In the genomic region with DNA sequence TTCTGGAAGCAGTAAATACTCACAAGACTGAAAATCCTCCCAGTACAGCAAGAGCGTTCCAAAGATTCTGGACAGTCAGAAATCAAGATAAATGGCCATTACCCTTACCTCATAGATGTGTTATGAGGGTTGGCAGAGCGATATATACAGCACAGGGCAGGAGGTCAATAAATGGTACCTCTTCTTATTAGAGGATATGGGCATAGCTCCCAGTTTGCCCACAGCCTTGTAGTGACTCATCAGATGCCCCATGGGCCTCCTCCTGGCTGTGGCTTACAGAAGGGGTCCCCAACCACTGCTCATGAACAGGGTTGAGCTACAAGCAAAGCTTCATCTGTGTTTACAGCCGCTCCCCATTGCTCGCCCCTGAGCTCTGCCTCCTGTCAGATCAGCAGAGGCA, we compare ENCODE assay signal across 1 cellular context.
A peak's percentile ranks its signal among the peaks of the same experiment; 100 is the strongest.
TF ChIP-seq lines count a peak whose summit lies in the region.

No MANE protein-coding gene starts in this region.

TF ChIP-seq in IMR-90, 13 proteins besides CTCF, POLR2A, EP300 and RAD21:
- TF ChIP-seq BHLHE40 (IDR thresholded peaks at IDR 0.05; ENCODE audit: low read depth, low read length), result no peak
- TF ChIP-seq NFE2L2 (IDR thresholded peaks at IDR 0.05; ENCODE audit: low read depth, low read length), result no peak
- TF ChIP-seq, protein P1, sequence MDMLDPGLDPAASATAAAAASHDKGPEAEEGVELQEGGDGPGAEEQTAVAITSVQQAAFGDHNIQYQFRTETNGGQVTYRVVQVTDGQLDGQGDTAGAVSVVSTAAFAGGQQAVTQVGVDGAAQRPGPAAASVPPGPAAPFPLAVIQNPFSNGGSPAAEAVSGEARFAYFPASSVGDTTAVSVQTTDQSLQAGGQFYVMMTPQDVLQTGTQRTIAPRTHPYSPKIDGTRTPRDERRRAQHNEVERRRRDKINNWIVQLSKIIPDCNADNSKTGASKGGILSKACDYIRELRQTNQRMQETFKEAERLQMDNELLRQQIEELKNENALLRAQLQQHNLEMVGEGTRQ (IDR thresholded peaks at IDR 0.05; ENCODE audit: low read depth, low read length), result no peak
- TF ChIP-seq RCOR1 (IDR thresholded peaks at IDR 0.05; ENCODE audit: insufficient replicate concordance, low read length), result no peak
- TF ChIP-seq MAFK (IDR thresholded peaks at IDR 0.05; ENCODE audit: low read depth, low read length), result no peak
- no peak for TF ChIP-seq CHD1 (IDR thresholded peaks at IDR 0.05; ENCODE audit: low read depth, low read length)
- TF ChIP-seq FOS (IDR thresholded peaks at IDR 0.05; ENCODE audit: low read depth, low read length), result peak; percentile 20; the same call in 1 of the 2 replicates
- no peak for TF ChIP-seq MXI1 (IDR thresholded peaks at IDR 0.05; ENCODE audit: borderline replicate concordance, low read depth, low read length)
- no peak for TF ChIP-seq SMC3 (IDR thresholded peaks at IDR 0.05; ENCODE audit: low read depth, low read length)
